ENCODE assay signal across 1 cellular context in genomic region chr3:133192363-133192945, GRCh38.
TF ChIP-seq lines count a peak whose summit lies in the region.

No MANE protein-coding gene starts in this region.

TF ChIP-seq in H1, 55 proteins besides CTCF, POLR2A, EP300 and RAD21 (continued from another document):
- TF ChIP-seq CHD7 (IDR thresholded peaks at IDR 0.05; ENCODE audit: insufficient replicate concordance, low read length) = no peak
- TF ChIP-seq SIX5 (IDR thresholded peaks at IDR 0.05; ENCODE audit: low read depth, low read length) = no peak
- TF ChIP-seq POU5F1 (IDR thresholded peaks at IDR 0.05; ENCODE audit: low read depth, low read length) = no peak
- no peak for TF ChIP-seq SUZ12 (IDR thresholded peaks at IDR 0.05; ENCODE audit: low read length)
- no peak for TF ChIP-seq CTBP2 (IDR thresholded peaks at IDR 0.05; ENCODE audit: borderline replicate concordance, insufficient read depth, insufficient read length, low read length)
- TF ChIP-seq JUND (IDR thresholded peaks at IDR 0.05; ENCODE audit: low read length) = no peak
- TF ChIP-seq KDM5A (IDR thresholded peaks at IDR 0.05; ENCODE audit: low read length) = no peak
- TF ChIP-seq SP4 (IDR thresholded peaks at IDR 0.05; ENCODE audit: low read length) = no peak
- TF ChIP-seq ATF3 (IDR thresholded peaks at IDR 0.05; ENCODE audit: insufficient read depth, low read depth, low read length) = no peak
- no peak for TF ChIP-seq SAP30 (IDR thresholded peaks at IDR 0.05; ENCODE audit: insufficient read depth, insufficient replicate concordance, low read length)
